ENCODE assay signal across 16 cellular contexts in the genomic region with DNA sequence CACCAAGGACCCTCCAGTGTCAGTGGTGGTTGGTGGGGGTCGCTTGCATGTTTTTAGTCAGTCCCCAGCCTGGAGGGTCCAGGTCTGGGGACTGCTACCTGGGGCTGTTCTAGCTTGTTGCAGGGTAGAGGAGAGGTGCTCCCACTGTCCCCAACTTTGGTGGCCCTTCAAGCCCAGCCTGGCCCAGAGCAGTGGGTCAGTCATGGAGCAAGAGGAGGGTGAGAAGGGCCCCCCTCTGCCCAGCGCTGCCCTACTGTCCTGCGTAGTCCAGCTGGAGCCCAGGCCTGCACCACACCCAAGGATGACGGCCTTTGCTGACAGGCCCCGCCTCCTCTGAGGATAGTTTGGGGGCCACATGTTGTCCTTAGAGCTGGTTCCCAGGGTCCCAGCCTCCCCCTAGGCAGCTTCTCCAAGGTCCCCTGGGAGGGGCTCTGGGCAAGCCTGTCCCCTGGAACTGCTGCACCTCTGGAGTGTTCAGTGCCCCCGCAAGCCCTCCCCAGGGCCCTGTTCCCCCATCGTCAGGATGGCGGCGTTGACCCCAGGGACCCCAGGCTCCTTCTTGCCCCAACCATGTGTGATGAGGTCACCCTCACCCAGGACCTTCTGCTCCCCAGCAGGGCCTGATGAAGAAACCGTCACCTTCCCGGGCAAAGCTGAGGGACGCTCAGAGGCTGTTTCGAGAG. TPM values are rescaled to one million over a fixed set of nuclear protein-coding genes. Genes with fewer than 3 reads are reported as not detected.
DNase-seq lines count a peak whose midpoint lies in the region; ATAC-seq and TF ChIP-seq lines count a peak whose summit lies in the region.
"Had no signal": no experiment of that assay in that cellular context is flagged by ENCODE, and none has a peak within 500 bp of the region (broad histone marks: within the 10 kb centered on the region; RNA-seq: fewer than 3 reads in every experiment).

No MANE protein-coding gene starts in this region.

- 0 out of 2 replicates have a peak overlapping the region, but pooled peaks have one; percentile 15 for H3K27ac ChIP-seq in RWPE1
- H3K27ac ChIP-seq in naive thymus-derived CD4-positive, alpha-beta T cell (ENCODE audit: low read depth, low read length): no peak overlapping the region

- no peaks in the 10 kb centered on the region for H3K27me3 ChIP-seq in naive thymus-derived CD4-positive, alpha-beta T cell (ENCODE audit: control insufficient read depth in 2 of 2, insufficient read depth in 2 of 2, low read length in 2 of 2)

- H3K36me3 ChIP-seq in naive thymus-derived CD4-positive, alpha-beta T cell (ENCODE audit: control insufficient read depth in 2 of 3, insufficient read depth in 3 of 3, low read length in 3 of 3): no peaks in the 10 kb centered on the region
- H3K36me3 ChIP-seq: BE2C had no signal

- H3K27ac Mint-ChIP-seq in T-helper 17 cell (peak overlapping the region; percentile 19), type B pancreatic cell (no peak overlapping the region)
- peak overlapping the region in 1 of 9 donors; percentile 13 for H3K27ac Mint-ChIP-seq in naive thymus-derived CD4-positive, alpha-beta T cell
- no peak overlapping the region for H3K27ac Mint-ChIP-seq in activated CD8-positive, alpha-beta T cell treated with anti-CD3 and anti-CD28 coated beads, Interleukin-2, amount 10 ng/mL, durations not matched to agents 7 days and 5 days
- H3K27ac Mint-ChIP-seq: CD4-positive, CD25-positive, alpha-beta regulatory T cell; GM23338 had no signal

- H3K27me3 Mint-ChIP-seq in T-helper 17 cell (peaks cover 7% of the 10 kb centered on the region), type B pancreatic cell (peaks cover 28% of the 10 kb centered on the region)
- peaks cover 0 to 29% (median 12%) of the 10 kb centered on the region in 5 donors for H3K27me3 Mint-ChIP-seq in naive thymus-derived CD4-positive, alpha-beta T cell
- H3K27me3 Mint-ChIP-seq in activated CD8-positive, alpha-beta T cell treated with anti-CD3 and anti-CD28 coated beads, Interleukin-2, amount 10 ng/mL, durations not matched to agents 7 days and 5 days (ENCODE audit: low read depth): peaks cover 16% of the 10 kb centered on the region

- H3K36me3 Mint-ChIP-seq in T-helper 17 cell (ENCODE audit: low read depth) (no peaks in the 10 kb centered on the region), type B pancreatic cell (no peaks in the 10 kb centered on the region)
- no peaks in the 10 kb centered on the region for H3K36me3 Mint-ChIP-seq in naive thymus-derived CD4-positive, alpha-beta T cell
- no peaks in the 10 kb centered on the region for H3K36me3 Mint-ChIP-seq in activated CD8-positive, alpha-beta T cell treated with anti-CD3 and anti-CD28 coated beads, Interleukin-2, amount 10 ng/mL, durations not matched to agents 7 days and 5 days (ENCODE audit: low read depth)
- H3K36me3 Mint-ChIP-seq: CD4-positive, CD25-positive, alpha-beta regulatory T cell; IgD-negative memory B cell had no signal

- no peak overlapping the region for H3K4me3 ChIP-seq in naive thymus-derived CD4-positive, alpha-beta T cell (ENCODE audit: low read length)
- H3K4me3 ChIP-seq: GM23338 had no signal

- no peaks in the 10 kb centered on the region for H3K4me1 ChIP-seq in naive thymus-derived CD4-positive, alpha-beta T cell (ENCODE audit: control insufficient read depth in 2 of 2, insufficient read depth in 2 of 2, low read length in 2 of 2)
- H3K4me1 ChIP-seq: BE2C had no signal

- H3K9me3 ChIP-seq in T-helper 17 cell (ENCODE audit: control insufficient read depth, low read length, poor library complexity, severe bottlenecking): no peaks in the 10 kb centered on the region
- H3K9me3 ChIP-seq in naive thymus-derived CD4-positive, alpha-beta T cell (ENCODE audit: control insufficient read depth in 2 of 3, low read length in 3 of 3): no peaks in the 10 kb centered on the region
- H3K9me3 ChIP-seq: BE2C had no signal

- no peak for ATAC-seq in T-helper 17 cell
- ATAC-seq in naive thymus-derived CD4-positive, alpha-beta T cell: peak; percentile 12
- ATAC-seq in activated CD8-positive, alpha-beta T cell treated with anti-CD3 and anti-CD28 coated beads, Interleukin-2, amount 10 ng/mL, durations not matched to agents 7 days and 5 days: no peak
- ATAC-seq: GM23338 had no signal

- POLR2A ChIA-PET in RWPE1 (lab: Yijun Ruan, JAX; ENCODE audit: low non-redundant PET): no interaction called here
- POLR2A ChIA-PET in naive thymus-derived CD4-positive, alpha-beta T cell (lab: Charles Lee): no interaction called here
- POLR2A ChIA-PET in activated CD8-positive, alpha-beta T cell treated with anti-CD3 and anti-CD28 coated beads, Interleukin-2, amount 10 ng/mL, durations not matched to agents 7 days and 5 days (lab: Charles Lee): no interaction called here

- H3K4me1 Mint-ChIP-seq in T-helper 17 cell (peaks cover 5% of the 10 kb centered on the region), type B pancreatic cell (ENCODE audit: unreplicated experiment) (peaks cover 6% of the 10 kb centered on the region)
- H3K4me1 Mint-ChIP-seq in naive thymus-derived CD4-positive, alpha-beta T cell: peaks cover 0 to 3% (median 0%) of the 10 kb centered on the region in 7 donors
- no peaks in the 10 kb centered on the region for H3K4me1 Mint-ChIP-seq in activated CD8-positive, alpha-beta T cell treated with anti-CD3 and anti-CD28 coated beads, Interleukin-2, amount 10 ng/mL, durations not matched to agents 7 days and 5 days (ENCODE audit: low read depth)

- CTCF ChIA-PET in RWPE1 (lab: Yijun Ruan, JAX): no interaction called here
- CTCF ChIA-PET in naive thymus-derived CD4-positive, alpha-beta T cell (lab: Charles Lee): no interaction called here
- CTCF ChIA-PET in activated CD8-positive, alpha-beta T cell treated with anti-CD3 and anti-CD28 coated beads, Interleukin-2, amount 10 ng/mL, durations not matched to agents 7 days and 5 days (lab: Charles Lee): interaction anchor here (1.2 to 1.3 kb wide), 2 partner anchors 16 to 205 kb away, joined by 4 read pairs; no protein-coding TSS in a partner anchor

- TF ChIP-seq CTCF in RWPE1 (conservative IDR thresholded peaks at IDR 0.05; ENCODE audit: low read depth) (no peak), type B pancreatic cell (conservative IDR thresholded peaks at IDR 0.05) (no peak)

- intact Hi-C loops in naive thymus-derived CD4-positive, alpha-beta T cell (cut with micrococcal nuclease): no loop called here

- H3K9me3 Mint-ChIP-seq in naive thymus-derived CD4-positive, alpha-beta T cell: peaks cover 0 to 1% (median 0%) of the 10 kb centered on the region in 11 donors
- H3K9me3 Mint-ChIP-seq in type B pancreatic cell: no peaks in the 10 kb centered on the region
- no peaks in the 10 kb centered on the region for H3K9me3 Mint-ChIP-seq in activated CD8-positive, alpha-beta T cell treated with anti-CD3 and anti-CD28 coated beads, Interleukin-2, amount 10 ng/mL, durations not matched to agents 7 days and 5 days (ENCODE audit: insufficient read depth)
- H3K9me3 Mint-ChIP-seq: CD4-positive, CD25-positive, alpha-beta regulatory T cell; CD8-positive, alpha-beta memory T cell; GM23338; IgD-negative memory B cell had no signal

- DNase-seq in RWPE1 (ENCODE audit: low spot score): no peak
- DNase-seq in T-helper 17 cell: no peak
- peak in 1 of 9 donors; percentile 2 for DNase-seq in naive thymus-derived CD4-positive, alpha-beta T cell
- DNase-seq in type B pancreatic cell (ENCODE audit: extremely low spot score, unreplicated experiment): peak; percentile 65
- DNase-seq in activated CD4-positive, CD25-positive, alpha-beta regulatory T cell (lab: John Stamatoyannopoulos, UW): no peak
- no peak for DNase-seq in activated CD8-positive, alpha-beta T cell treated with anti-CD3 and anti-CD28 coated beads, Interleukin-2, amount 10 ng/mL, durations not matched to agents 7 days and 5 days
- DNase-seq in globus pallidus (ENCODE audit: low spot score): no peak
- DNase-seq: ACHN; BE2C; CD4-positive, CD25-positive, alpha-beta regulatory T cell; CD8-positive, alpha-beta memory T cell; COR-L47; H7 had no signal

- no peak overlapping the region for H3K4me3 Mint-ChIP-seq in T-helper 17 cell
- no peak overlapping the region for H3K4me3 Mint-ChIP-seq in naive thymus-derived CD4-positive, alpha-beta T cell
- no peak overlapping the region for H3K4me3 Mint-ChIP-seq in type B pancreatic cell
- no peak overlapping the region for H3K4me3 Mint-ChIP-seq in activated CD8-positive, alpha-beta T cell treated with anti-CD3 and anti-CD28 coated beads, Interleukin-2, amount 10 ng/mL, durations not matched to agents 7 days and 5 days
- H3K4me3 Mint-ChIP-seq: CD8-positive, alpha-beta memory T cell; GM23338 had no signal

RNA-seq across cellular contexts. Expression of a gene that starts 6.8 kb away (rescaled TPM):
- under 1 TPM; 0.32 to 0.63 TPM for total RNA-seq in T-helper 17 cell
- total RNA-seq in naive thymus-derived CD4-positive, alpha-beta T cell: under 1 TPM in 2 of 5 experiments, not detected in 3; 0.12 to 0.27 TPM
- polyA plus RNA-seq in naive thymus-derived CD4-positive, alpha-beta T cell: not detected
- total RNA-seq in type B pancreatic cell (ENCODE audit: low replicate concordance): 0.43 and 1.1 TPM in 2 replicates
- total RNA-seq in activated CD8-positive, alpha-beta T cell treated with anti-CD3 and anti-CD28 coated beads, Interleukin-2, amount 10 ng/mL, durations not matched to agents 7 days and 5 days: not detected
- total RNA-seq: GM23338, H7, HepG2 had no signal
- polyA plus RNA-seq: CD4-positive, CD25-positive, alpha-beta regulatory T cell; CD8-positive, alpha-beta memory T cell; GM23338; HepG2; IgD-negative memory B cell had no signal

RNA-seq across cellular contexts. Expression of a gene that starts 7.1 kb away (rescaled TPM):
- total RNA-seq in T-helper 17 cell (10 to 100 TPM; 49.4 to 63.6 TPM), type B pancreatic cell (ENCODE audit: low replicate concordance) (3.6 and 7.0 TPM in 2 replicates)
- 10 to 100 TPM; 15.2 to 26.5 (median 16.1) TPM for total RNA-seq in naive thymus-derived CD4-positive, alpha-beta T cell
- polyA plus RNA-seq in naive thymus-derived CD4-positive, alpha-beta T cell: 1 to 10 TPM; 6.1 to 7.4 TPM
- total RNA-seq in activated CD8-positive, alpha-beta T cell treated with anti-CD3 and anti-CD28 coated beads, Interleukin-2, amount 10 ng/mL, durations not matched to agents 7 days and 5 days: 1 to 10 TPM; 6.1 to 6.3 TPM

RNA-seq across cellular contexts. Expression of a gene that starts 43.4 kb away (rescaled TPM):
- total RNA-seq in T-helper 17 cell (100 to 1,000 TPM; 102 to 117 TPM), type B pancreatic cell (ENCODE audit: low replicate concordance) (55.9 and 61.4 TPM in 2 replicates)
- total RNA-seq in naive thymus-derived CD4-positive, alpha-beta T cell: 100 to 1,000 TPM in 1 of 5 experiments, 10 to 100 TPM in 4; 80.7 to 101 (median 91.8) TPM
- polyA plus RNA-seq in naive thymus-derived CD4-positive, alpha-beta T cell: 10 to 100 TPM; 69.4 to 96.8 TPM
- 100 to 1,000 TPM; 105 to 118 TPM for total RNA-seq in activated CD8-positive, alpha-beta T cell treated with anti-CD3 and anti-CD28 coated beads, Interleukin-2, amount 10 ng/mL, durations not matched to agents 7 days and 5 days
